Comparison of ENCODE assay signal across 8 cellular contexts in genomic region chr12:13211859-13212664, GRCh38. TPM values are rescaled to one million over a fixed set of nuclear protein-coding genes. Genes with fewer than 3 reads are reported as not detected.
DNase-seq lines count a peak whose midpoint lies in the region; ATAC-seq and TF ChIP-seq lines count a peak whose summit lies in the region.

No MANE protein-coding gene starts in this region.

- peak overlapping the region; percentile 65 for H4K91ac ChIP-seq in IMR-90 (ENCODE audit: insufficient read depth, low read depth, low read length)

- H3K79me1 ChIP-seq in IMR-90 (ENCODE audit: low read depth in 1 of 2, low read length in 2 of 2): peaks cover 55 to 83% of the 10 kb centered on the region in 2 experiments

- H3K27ac Mint-ChIP-seq in activated T-cell treated with anti-CD3 and anti-CD28 coated beads, Interleukin-2, amount 50 U/mL, for 24 hours: peak overlapping the region; percentile 87

- TF ChIP-seq CTCF in IMR-90 (conservative IDR thresholded peaks at IDR 0.05; ENCODE audit: low read depth, low read length) (peak; percentile 80), PC-9 (conservative IDR thresholded peaks at IDR 0.05) (peak; percentile 71), fibroblast of lung (conservative IDR thresholded peaks at IDR 0.05 in 1 of 2, IDR thresholded peaks at IDR 0.05 in 1 of 2; ENCODE audit: low read depth in 1 of 2, low read length in 2 of 2) (peak; percentile 84 to 91), thyroid gland (IDR thresholded peaks at IDR 0.05) (peak; percentile 40 to 86 (median 67))

- peaks cover 6% of the 10 kb centered on the region for H3K27me3 Mint-ChIP-seq in activated T-cell treated with anti-CD3 and anti-CD28 coated beads, Interleukin-2, amount 50 U/mL, for 24 hours

- BruUV-seq in IMR-90 (replicated peaks; lab: Mats Ljungman, UMichigan) (no TSS peak), PC-9 (replicated peaks; lab: Mats Ljungman, UMichigan) (no TSS peak)

- H3K27me3 ChIP-seq in IMR-90 (ENCODE audit: control insufficient read depth, insufficient read depth, low read length) (no peaks in the 10 kb centered on the region), PC-9 (ENCODE audit: insufficient read depth, low read depth) (no peaks in the 10 kb centered on the region), fibroblast of lung (ENCODE audit: control insufficient read depth, insufficient read depth, low read length) (no peaks in the 10 kb centered on the region), thyroid gland (no peaks in the 10 kb centered on the region)

- peak overlapping the region; percentile 41; the same call in 1 of the 2 replicates for H2AK5ac ChIP-seq in IMR-90 (ENCODE audit: low read depth, low read length)

- H3K9me3 Mint-ChIP-seq in activated T-cell treated with anti-CD3 and anti-CD28 coated beads, Interleukin-2, amount 50 U/mL, for 24 hours: no peaks in the 10 kb centered on the region

- peak overlapping the region; percentile 64; the same call in 1 of the 2 replicates for H2BK20ac ChIP-seq in IMR-90 (ENCODE audit: low read depth, low read length)

- in situ Hi-C loops in IMR-90 (cut with MboI; ENCODE audit: low sequenced_read_pairs): loop anchor here (5.0 kb wide), 3 partner anchors 115 to 295 kb away; no protein-coding TSS in a partner anchor

- H3K9ac ChIP-seq in IMR-90 (ENCODE audit: low read depth, low read length) (no peak overlapping the region), fibroblast of lung (ENCODE audit: insufficient read depth, low read length) (no peak overlapping the region)

- H3K23ac ChIP-seq in IMR-90 (ENCODE audit: low read depth, low read length): peak overlapping the region; percentile 50

- H3K4me1 ChIP-seq in IMR-90 (ENCODE audit: control insufficient read depth, insufficient read depth, low read length) (peaks cover 22% of the 10 kb centered on the region), PC-9 (replicated peaks; ENCODE audit: insufficient read depth) (peaks cover 48% of the 10 kb centered on the region), fibroblast of lung (ENCODE audit: control insufficient read depth, extremely low read depth, insufficient read depth, low read length) (peaks cover 45% of the 10 kb centered on the region), thyroid gland (peaks cover 40 to 49% of the 10 kb centered on the region in 2 donors)

- DNase-seq in DMS114 treated with DMSO at 0.1 percent for 48 hours (lab: John Stamatoyannopoulos, UW; ENCODE audit: unreplicated experiment) (peak; percentile 86), IMR-90 (peak; percentile 71), PC-9 (peak in 1 of 2 experiments; percentile 64), fibroblast of lung (ENCODE audit: low read depth in 2 of 2) (peak; percentile 57 to 79), nucleus accumbens (lab: John Stamatoyannopoulos, UW) (peak in 41 of 56 donors; percentile 12 to 81 (median 38)), thyroid gland (peak; percentile 68 to 73)
- DNase-seq in activated T-cell treated with anti-CD3 and anti-CD28 coated beads, Interleukin-2, amount 50 U/mL, for 24 hours: peak; percentile 66

- H2BK15ac ChIP-seq in IMR-90 (ENCODE audit: low read depth, low read length): peak overlapping the region; percentile 54; the same call in 1 of the 3 replicates

- H3K4me1 Mint-ChIP-seq in activated T-cell treated with anti-CD3 and anti-CD28 coated beads, Interleukin-2, amount 50 U/mL, for 24 hours (ENCODE audit: low read depth): peaks cover 47% of the 10 kb centered on the region

- peak overlapping the region; percentile 76 for H3K4ac ChIP-seq in IMR-90 (ENCODE audit: low read depth, low read length)

- TF ChIP-seq RAD21 in IMR-90 (IDR thresholded peaks at IDR 0.05; ENCODE audit: low read length): peak; percentile 84

- CTCF ChIA-PET in IMR-90 (lab: Yijun Ruan, JAX): interaction anchor here (0.6 to 2.7 kb wide), 22 partner anchors 9 to 539 kb away, joined by 3 to 19 read pairs (median 4); partner anchors contain the start of genes EMP1 and GSG1
- CTCF ChIA-PET in PC-9 (lab: Charles Lee): interaction anchor here (0.5 to 1.8 kb wide), 19 partner anchors 9 to 297 kb away, joined by 3 to 14 read pairs (median 5); partner anchors contain the start of gene EMP1

- POLR2A ChIA-PET in IMR-90 (lab: Charles Lee; ENCODE audit: unreplicated experiment) (interaction anchor here (0.6 to 0.7 kb wide), 2 partner anchors 48 to 112 kb away, joined by 4 to 16 read pairs; no protein-coding TSS in a partner anchor), PC-9 (lab: Charles Lee; ENCODE audit: unreplicated experiment) (interaction anchor here (0.6 to 1.5 kb wide), 5 partner anchors 16 to 236 kb away, joined by 3 to 6 read pairs (median 3); partner anchors contain the start of gene EMP1)

- peak overlapping the region; percentile 74 for H2BK120ac ChIP-seq in IMR-90 (ENCODE audit: low read depth, low read length)

- H3K27ac ChIP-seq in IMR-90 (ENCODE audit: insufficient read depth, low read length) (no peak overlapping the region), PC-9 (peak overlapping the region; percentile 99), fibroblast of lung (ENCODE audit: insufficient read depth, low read length) (peak overlapping the region; percentile 37), thyroid gland (peak overlapping the region in 2 of 3 donors; percentile 20 to 73)

- H3K4me2 ChIP-seq in IMR-90 (ENCODE audit: low read depth, low read length) (peak overlapping the region; percentile 10; the same call in 1 of the 2 replicates), PC-9 (peak overlapping the region; percentile 98), fibroblast of lung (ENCODE audit: extremely low read depth, insufficient read depth, low read length) (peak overlapping the region; percentile 34)

- peak overlapping the region in 1 of 2 experiments; percentile 47; a peak in 2 of 4 replicates for H4K8ac ChIP-seq in IMR-90 (ENCODE audit: low read depth in 2 of 2, low read length in 2 of 2)

- dilution Hi-C loops in IMR-90 (cut with HindIII; ENCODE audit: low sequenced_read_pairs, unreplicated experiment): no loop called here

- H4K5ac ChIP-seq in IMR-90 (ENCODE audit: low read depth, low read length): no peak overlapping the region

- peak overlapping the region; percentile 8 for H2BK5ac ChIP-seq in IMR-90 (ENCODE audit: low read depth, low read length, poor library complexity, severe bottlenecking)

- H3K79me2 ChIP-seq in PC-9 (ENCODE audit: low read depth): peaks cover 68% of the 10 kb centered on the region
- peaks cover 67% of the 10 kb centered on the region for H3K79me2 ChIP-seq in fibroblast of lung (ENCODE audit: control insufficient read depth, insufficient read depth, low read length)

- H3K9me2 ChIP-seq in PC-9 (ENCODE audit: insufficient read depth): no peaks in the 10 kb centered on the region

- H4K20me1 ChIP-seq in IMR-90 (ENCODE audit: insufficient read depth, low read length): peaks cover 22% of the 10 kb centered on the region; the same call in 1 of the 2 replicates
- H4K20me1 ChIP-seq in PC-9 (ENCODE audit: insufficient read depth): no peaks in the 10 kb centered on the region
- no peaks in the 10 kb centered on the region for H4K20me1 ChIP-seq in fibroblast of lung (ENCODE audit: control insufficient read depth, extremely low read depth, insufficient read depth, low read length)

- peaks cover 33% of the 10 kb centered on the region for H3K9me1 ChIP-seq in IMR-90 (ENCODE audit: insufficient read depth, low read length)

- H2AFZ ChIP-seq in IMR-90 (replicated peaks; ENCODE audit: low read length, poor library complexity) (no peak overlapping the region), PC-9 (no peak overlapping the region), fibroblast of lung (ENCODE audit: low read length) (no peak overlapping the region)

- no peak overlapping the region for H3K4me3 Mint-ChIP-seq in activated T-cell treated with anti-CD3 and anti-CD28 coated beads, Interleukin-2, amount 50 U/mL, for 24 hours

- H3K36me3 Mint-ChIP-seq in activated T-cell treated with anti-CD3 and anti-CD28 coated beads, Interleukin-2, amount 50 U/mL, for 24 hours (ENCODE audit: low read depth): peaks cover 2% of the 10 kb centered on the region

- H3K56ac ChIP-seq in IMR-90 (ENCODE audit: extremely low read depth, insufficient read depth, low read length): 0 out of 2 replicates have a peak overlapping the region, but pooled peaks have one; percentile 5

- H3K36me3 ChIP-seq in IMR-90 (ENCODE audit: control insufficient read depth, insufficient read depth, low read length): peaks cover 34% of the 10 kb centered on the region
- peaks cover 91% of the 10 kb centered on the region for H3K36me3 ChIP-seq in PC-9 (ENCODE audit: low read depth)
- peaks cover 29% of the 10 kb centered on the region for H3K36me3 ChIP-seq in fibroblast of lung (ENCODE audit: control insufficient read depth, insufficient read depth, low read length)
- peaks cover 48 to 56% of the 10 kb centered on the region in 2 donors for H3K36me3 ChIP-seq in thyroid gland

- ATAC-seq in IMR-90 (ENCODE audit: low read depth) (peak; percentile 48), GM18505 (IDR thresholded peaks at IDR 0.05; ENCODE audit: unreplicated experiment) (no peak)

- H3K18ac ChIP-seq in IMR-90 (ENCODE audit: low read depth, low read length): no peak overlapping the region; the same call in 1 of the 2 replicates

- no peak overlapping the region for H3K4me3 ChIP-seq in IMR-90 (ENCODE audit: insufficient read depth, low read depth, low read length)
- no peak overlapping the region for H3K4me3 ChIP-seq in PC-9
- no peak overlapping the region for H3K4me3 ChIP-seq in fibroblast of lung (replicated peaks in 1 of 4; ENCODE audit: control extremely low read depth in 1 of 4, insufficient read depth in 1 of 4, low read depth in 3 of 4, low read length in 4 of 4)
- H3K4me3 ChIP-seq in thyroid gland (replicated peaks in 1 of 3): no peak overlapping the region

- intact Hi-C loops in IMR-90 (cut with micrococcal nuclease) (loop anchor here (1.0 to 5.0 kb wide), 4 partner anchors 114 to 295 kb away; partner anchors contain the start of gene HEBP1), PC-9 (cut with micrococcal nuclease; ENCODE audit: unreplicated experiment) (loop anchor here (1.0 to 5.0 kb wide), 2 partner anchors 188 to 295 kb away; no protein-coding TSS in a partner anchor), thyroid gland (cut with DNase I) (loop anchor here (5.0 kb wide), 2 partner anchors 115 to 190 kb away; no protein-coding TSS in a partner anchor)

- H2AK9ac ChIP-seq in IMR-90 (replicated peaks; ENCODE audit: low read depth, low read length, poor library complexity): no peak overlapping the region

- H3K14ac ChIP-seq in IMR-90 (replicated peaks; ENCODE audit: low read depth, low read length): peak overlapping the region; percentile 67

- H3K9me3 ChIP-seq in IMR-90 (ENCODE audit: control insufficient read depth, insufficient read depth, low read length): no peaks in the 10 kb centered on the region
- H3K9me3 ChIP-seq in PC-9 (ENCODE audit: insufficient read depth, low read depth): no peaks in the 10 kb centered on the region
- H3K9me3 ChIP-seq in fibroblast of lung (ENCODE audit: control insufficient read depth, insufficient read depth, low read depth, low read length): no peaks in the 10 kb centered on the region
- H3K9me3 ChIP-seq in thyroid gland: no peaks in the 10 kb centered on the region

- peaks cover 78% of the 10 kb centered on the region for H3F3A ChIP-seq in PC-9 (ENCODE audit: insufficient read depth, low read depth)

- 100% methylated on average over 1 of the region's 8 CpGs; no CpG with 5 or more reads in 1 of the 2 experiments for WGBS in IMR-90 (ENCODE audit: extremely low coverage in 2 of 2, insufficient read length in 1 of 2), 2 experiments
- 59 to 62% methylated on average over 8 of the region's 8 CpGs for WGBS in thyroid gland, 2 donors

- peak; percentile 37; the same call in 1 of the 2 replicates for TF ChIP-seq POLR2A in IMR-90 (IDR thresholded peaks at IDR 0.05; ENCODE audit: low read depth, low read length)
- TF ChIP-seq POLR2A in thyroid gland (IDR thresholded peaks at IDR 0.05): no peak
- no peak for TF ChIP-seq POLR2A in GM18505 (IDR thresholded peaks at IDR 0.05; ENCODE audit: borderline replicate concordance, extremely low read depth, insufficient read depth, insufficient read length)

RNA-seq across cellular contexts. Expression of gene EMP1, which starts 15.5 kb away (rescaled TPM):
- total RNA-seq in IMR-90 (2012; rRNA removed) (137 and 570 TPM in 2 replicates), PC-9 (2021) (542 and 909 TPM in 2 replicates), fibroblast of lung (27.5 and 53.5 TPM in 2 replicates), thyroid gland (100 to 1,000 TPM; 459 to 634 (median 503) TPM)
- polyA plus RNA-seq in IMR-90 (2012; rRNA removed) (106 and 201 TPM in 2 replicates), fibroblast of lung (374 and 437 TPM in 2 replicates)
- polyA plus RNA-seq in IMR-90 (2012; cell fraction: cytosol; rRNA removed): 69.6 and 82.0 TPM in 2 replicates
- polyA plus RNA-seq in IMR-90 (2012; cell fraction: nucleus; rRNA removed; ENCODE audit: low replicate concordance): 81.8 and 230 TPM in 2 replicates
- polyA plus RNA-seq in fibroblast of lung (2012): 488 and 577 TPM in 2 replicates
- 599 and 783 TPM in 2 replicates for polyA minus RNA-seq in fibroblast of lung (ENCODE audit: low replicate concordance)

Comparison
In these comparisons a context has a peak if more than half of its experiments do, and no peak if none do; other contexts are left out.
1. H3K4me2 ChIP-seq: peak in every context shown above with its lines; median percentile 98 in PC-9; 34 in fibroblast of lung; 10 in IMR-90.